ENCODE assay signal across 1 cellular context in genomic region chr14:35534884-35535793, GRCh38.
TF ChIP-seq lines count a peak whose summit lies in the region.

No MANE protein-coding gene starts in this region.

TF ChIP-seq in HepG2, 621 proteins besides CTCF, POLR2A, EP300 and RAD21 (continued from another document and continues in another):
- TF ChIP-seq ZSCAN20 (CRISPR knock-in tag; IDR thresholded peaks at IDR 0.05; ENCODE audit: borderline replicate concordance): peak; percentile 100
- TF ChIP-seq RXRB (CRISPR knock-in tag; IDR thresholded peaks at IDR 0.05; ENCODE audit: borderline replicate concordance): peak; percentile 100
- peak; percentile 97 to 100 for TF ChIP-seq HMGXB4 (CRISPR knock-in tag; IDR thresholded peaks at IDR 0.05; ENCODE audit: borderline replicate concordance in 1 of 2, low read depth in 1 of 2)
- peak; percentile 99 for TF ChIP-seq DMAP1 (CRISPR knock-in tag; IDR thresholded peaks at IDR 0.05)
- TF ChIP-seq FOXK2 (IDR thresholded peaks at IDR 0.05): no peak
- TF ChIP-seq POGK (CRISPR knock-in tag; conservative IDR thresholded peaks at IDR 0.05): peak; percentile 100
- TF ChIP-seq ELK4 (CRISPR knock-in tag; IDR thresholded peaks at IDR 0.05; ENCODE audit: borderline replicate concordance): peak; percentile 100; the same call in 1 of the 2 replicates
- peak; percentile 100 for TF ChIP-seq ZHX1 (CRISPR knock-in tag; IDR thresholded peaks at IDR 0.05; ENCODE audit: low read depth)
- TF ChIP-seq HOXA3 (CRISPR knock-in tag; IDR thresholded peaks at IDR 0.05): peak; percentile 99
- no peak for TF ChIP-seq HDAC6 (IDR thresholded peaks at IDR 0.05; ENCODE audit: low read depth, low read length)
- no peak for TF ChIP-seq RBFOX2 (IDR thresholded peaks at IDR 0.05; ENCODE audit: low read depth, low read length)
- peak; percentile 100 for TF ChIP-seq ZNF83 (CRISPR knock-in tag; IDR thresholded peaks at IDR 0.05; ENCODE audit: borderline replicate concordance)
- TF ChIP-seq SP1 (IDR thresholded peaks at IDR 0.05): no peak
- TF ChIP-seq SP1 (CRISPR knock-in tag; IDR thresholded peaks at IDR 0.05): peak; percentile 99
- TF ChIP-seq SNRNP70 (IDR thresholded peaks at IDR 0.05; ENCODE audit: low read depth, low read length): no peak
- TF ChIP-seq KDM6A (CRISPR knock-in tag; IDR thresholded peaks at IDR 0.05; ENCODE audit: low read depth): peak; percentile 99
- TF ChIP-seq ESRRA (CRISPR knock-in tag; IDR thresholded peaks at IDR 0.05; ENCODE audit: low read depth): peak; percentile 99
- TF ChIP-seq NR2F6 (IDR thresholded peaks at IDR 0.05): no peak; the same call in 1 of the 2 replicates
- TF ChIP-seq NR2F6 (CRISPR knock-in tag; IDR thresholded peaks at IDR 0.05): peak; percentile 99
- peak; percentile 100 for TF ChIP-seq ZNF713 (CRISPR knock-in tag; IDR thresholded peaks at IDR 0.05)
- TF ChIP-seq, protein P1, sequence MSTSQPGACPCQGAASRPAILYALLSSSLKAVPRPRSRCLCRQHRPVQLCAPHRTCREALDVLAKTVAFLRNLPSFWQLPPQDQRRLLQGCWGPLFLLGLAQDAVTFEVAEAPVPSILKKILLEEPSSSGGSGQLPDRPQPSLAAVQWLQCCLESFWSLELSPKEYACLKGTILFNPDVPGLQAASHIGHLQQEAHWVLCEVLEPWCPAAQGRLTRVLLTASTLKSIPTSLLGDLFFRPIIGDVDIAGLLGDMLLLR (CRISPR knock-in tag; IDR thresholded peaks at IDR 0.05): peak; percentile 100
- TF ChIP-seq PRDM10 (CRISPR knock-in tag; IDR thresholded peaks at IDR 0.05; ENCODE audit: low read depth): peak; percentile 98
- TF ChIP-seq ZNF639 (CRISPR knock-in tag; conservative IDR thresholded peaks at IDR 0.05): peak; percentile 100
- TF ChIP-seq PHF5A (CRISPR knock-in tag; IDR thresholded peaks at IDR 0.05; ENCODE audit: low read depth, unreplicated experiment): peak; percentile 100
- no peak for TF ChIP-seq MAFK (conservative IDR thresholded peaks at IDR 0.05 in 1 of 2, IDR thresholded peaks at IDR 0.05 in 1 of 2; ENCODE audit: low read length in 2 of 2)
- TF ChIP-seq IKZF5 (CRISPR knock-in tag; IDR thresholded peaks at IDR 0.05): peak; percentile 100
- no peak for TF ChIP-seq U2AF2 (IDR thresholded peaks at IDR 0.05; ENCODE audit: low read depth, low read length)
- TF ChIP-seq SMAD9 (CRISPR knock-in tag; IDR thresholded peaks at IDR 0.05): peak; percentile 100
- peak; percentile 14; the same call in 1 of the 2 replicates for TF ChIP-seq TBX3 (IDR thresholded peaks at IDR 0.05; ENCODE audit: borderline replicate concordance)
- peak; percentile 100 for TF ChIP-seq ZNF788 (CRISPR knock-in tag; IDR thresholded peaks at IDR 0.05; ENCODE audit: borderline replicate concordance)
- peak; percentile 100 for TF ChIP-seq ZNF160 (CRISPR knock-in tag; IDR thresholded peaks at IDR 0.05)
- peak; percentile 100 for TF ChIP-seq AKAP8 (CRISPR knock-in tag; IDR thresholded peaks at IDR 0.05)
- TF ChIP-seq HCFC1 (IDR thresholded peaks at IDR 0.05; ENCODE audit: low read depth, low read length): peak; percentile 58
- peak; percentile 100 for TF ChIP-seq MTA3 (CRISPR knock-in tag; IDR thresholded peaks at IDR 0.05)
- TF ChIP-seq ASH2L (IDR thresholded peaks at IDR 0.05; ENCODE audit: insufficient read length, low read depth, low read length): peak; percentile 42
- TF ChIP-seq, protein P2, sequence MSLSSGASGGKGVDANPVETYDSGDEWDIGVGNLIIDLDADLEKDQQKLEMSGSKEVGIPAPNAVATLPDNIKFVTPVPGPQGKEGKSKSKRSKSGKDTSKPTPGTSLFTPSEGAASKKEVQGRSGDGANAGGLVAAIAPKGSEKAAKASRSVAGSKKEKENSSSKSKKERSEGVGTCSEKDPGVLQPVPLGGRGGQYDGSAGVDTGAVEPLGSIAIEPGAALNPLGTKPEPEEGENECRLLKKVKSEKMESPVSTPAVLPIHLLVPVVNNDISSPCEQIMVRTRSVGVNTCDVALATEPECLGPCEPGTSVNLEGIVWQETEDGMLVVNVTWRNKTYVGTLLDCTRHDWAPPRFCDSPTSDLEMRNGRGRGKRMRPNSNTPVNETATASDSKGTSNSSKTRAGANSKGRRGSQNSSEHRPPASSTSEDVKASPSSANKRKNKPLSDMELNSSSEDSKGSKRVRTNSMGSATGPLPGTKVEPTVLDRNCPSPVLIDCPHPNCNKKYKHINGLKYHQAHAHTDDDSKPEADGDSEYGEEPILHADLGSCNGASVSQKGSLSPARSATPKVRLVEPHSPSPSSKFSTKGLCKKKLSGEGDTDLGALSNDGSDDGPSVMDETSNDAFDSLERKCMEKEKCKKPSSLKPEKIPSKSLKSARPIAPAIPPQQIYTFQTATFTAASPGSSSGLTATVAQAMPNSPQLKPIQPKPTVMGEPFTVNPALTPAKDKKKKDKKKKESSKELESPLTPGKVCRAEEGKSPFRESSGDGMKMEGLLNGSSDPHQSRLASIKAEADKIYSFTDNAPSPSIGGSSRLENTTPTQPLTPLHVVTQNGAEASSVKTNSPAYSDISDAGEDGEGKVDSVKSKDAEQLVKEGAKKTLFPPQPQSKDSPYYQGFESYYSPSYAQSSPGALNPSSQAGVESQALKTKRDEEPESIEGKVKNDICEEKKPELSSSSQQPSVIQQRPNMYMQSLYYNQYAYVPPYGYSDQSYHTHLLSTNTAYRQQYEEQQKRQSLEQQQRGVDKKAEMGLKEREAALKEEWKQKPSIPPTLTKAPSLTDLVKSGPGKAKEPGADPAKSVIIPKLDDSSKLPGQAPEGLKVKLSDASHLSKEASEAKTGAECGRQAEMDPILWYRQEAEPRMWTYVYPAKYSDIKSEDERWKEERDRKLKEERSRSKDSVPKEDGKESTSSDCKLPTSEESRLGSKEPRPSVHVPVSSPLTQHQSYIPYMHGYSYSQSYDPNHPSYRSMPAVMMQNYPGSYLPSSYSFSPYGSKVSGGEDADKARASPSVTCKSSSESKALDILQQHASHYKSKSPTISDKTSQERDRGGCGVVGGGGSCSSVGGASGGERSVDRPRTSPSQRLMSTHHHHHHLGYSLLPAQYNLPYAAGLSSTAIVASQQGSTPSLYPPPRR (CRISPR knock-in tag; IDR thresholded peaks at IDR 0.05; ENCODE audit: borderline replicate concordance): peak; percentile 99
- TF ChIP-seq ZNF432 (CRISPR knock-in tag; IDR thresholded peaks at IDR 0.05; ENCODE audit: borderline replicate concordance): peak; percentile 100
- peak; percentile 21; the same call in 1 of the 2 replicates for TF ChIP-seq MAFF (IDR thresholded peaks at IDR 0.05; ENCODE audit: low read depth, low read length)
- TF ChIP-seq ZNF292 (CRISPR knock-in tag; IDR thresholded peaks at IDR 0.05; ENCODE audit: borderline replicate concordance, low read depth): peak; percentile 100
- peak; percentile 100 for TF ChIP-seq ZNF720 (CRISPR knock-in tag; IDR thresholded peaks at IDR 0.05)
- peak; percentile 99 for TF ChIP-seq ARNTL (CRISPR knock-in tag; IDR thresholded peaks at IDR 0.05)
- TF ChIP-seq RBM39 (IDR thresholded peaks at IDR 0.05; ENCODE audit: low read depth, low read length, poor library complexity, severe bottlenecking): peak; percentile 94
- peak; percentile 96 for TF ChIP-seq PHF20 (CRISPR knock-in tag; IDR thresholded peaks at IDR 0.05)
- TF ChIP-seq NFYC (CRISPR knock-in tag; IDR thresholded peaks at IDR 0.05): peak; percentile 84
- TF ChIP-seq HNRNPUL1 (IDR thresholded peaks at IDR 0.05; ENCODE audit: low read depth, low read length): no peak
